ENCODE assay signal across 11 cellular contexts in genomic region chr6:17957488-17957887, GRCh38. TPM values are rescaled to one million over a fixed set of nuclear protein-coding genes. Genes with fewer than 3 reads are reported as not detected.
DNase-seq lines count a peak whose midpoint lies in the region; ATAC-seq, FAIRE-seq and TF ChIP-seq lines count a peak whose summit lies in the region.
"Had no signal": no experiment of that assay in that cellular context is flagged by ENCODE, and none has a peak within 500 bp of the region (broad histone marks: within the 10 kb centered on the region; RNA-seq: fewer than 3 reads in every experiment).

No MANE protein-coding gene starts in this region.

- POLR2A ChIA-PET in naive thymus-derived CD8-positive, alpha-beta T cell (lab: Charles Lee), result no interaction called here

- peak overlapping the region; percentile 9 to 69 (median 22) for H3K4me3 Mint-ChIP-seq in immature natural killer cell
- H3K4me3 Mint-ChIP-seq in naive thymus-derived CD8-positive, alpha-beta T cell, result no peak overlapping the region
- H3K4me3 Mint-ChIP-seq: activated T-helper 1 cell treated with anti-CD3 and anti-CD28 coated beads, Interleukin-12 subunit alpha, Interleukin-12 subunit beta, Interleukin-2, Interleukin-4 antibody, amounts not matched to agents 30 ng/mL and 10 ng/mL and 1 ng/mL, durations not matched to agents 14 hours and 24 hours and 36 hours; CD8-positive, alpha-beta memory T cell had no signal

- peaks cover 0 to 2% (median 0%) of the 10 kb centered on the region in 3 donors for H3K27me3 Mint-ChIP-seq in immature natural killer cell (ENCODE audit: low read depth in 3 of 3)
- H3K27me3 Mint-ChIP-seq in naive thymus-derived CD8-positive, alpha-beta T cell, result peaks cover 7 to 35% (median 14%) of the 10 kb centered on the region in 5 donors

- H3K36me3 Mint-ChIP-seq in immature natural killer cell, result no peaks in the 10 kb centered on the region
- H3K36me3 Mint-ChIP-seq in naive thymus-derived CD8-positive, alpha-beta T cell, result no peaks in the 10 kb centered on the region

- no peak for TF ChIP-seq POLR2A in GM12892 (IDR thresholded peaks at IDR 0.05; ENCODE audit: low read depth, low read length)

- DNase-seq in GM12892 (ENCODE audit: insufficient read length) (no peak), M059J (ENCODE audit: low read depth) (peak; percentile 39), immature natural killer cell (peak; percentile 46 to 55 (median 48)), cortex of kidney (lab: John Stamatoyannopoulos, UW) (no peak)
- DNase-seq in activated effector memory CD4-positive, alpha-beta T cell treated with anti-CD3 and anti-CD28 coated beads, Interleukin-2, amount 50 U/mL, for 16 hours, result no peak
- DNase-seq in naive thymus-derived CD8-positive, alpha-beta T cell, result no peak
- DNase-seq: CD8-positive, alpha-beta memory T cell; NCI-H2171 treated with DMSO at 0.1 percent for 48 hours had no signal

- H3K4me1 Mint-ChIP-seq in immature natural killer cell, result peaks cover 37 to 41% of the 10 kb centered on the region in 2 donors
- peaks cover 0 to 9% (median under 1%) of the 10 kb centered on the region in 4 donors for H3K4me1 Mint-ChIP-seq in naive thymus-derived CD8-positive, alpha-beta T cell
- H3K4me1 Mint-ChIP-seq: CD8-positive, alpha-beta memory T cell had no signal

- peak overlapping the region; percentile 86 to 97 (median 90) for H3K27ac Mint-ChIP-seq in immature natural killer cell
- H3K27ac Mint-ChIP-seq in naive thymus-derived CD8-positive, alpha-beta T cell, result no peak overlapping the region
- H3K27ac Mint-ChIP-seq: activated T-helper 1 cell treated with anti-CD3 and anti-CD28 coated beads, Interleukin-12 subunit alpha, Interleukin-12 subunit beta, Interleukin-2, Interleukin-4 antibody, amounts not matched to agents 30 ng/mL and 10 ng/mL and 1 ng/mL, durations not matched to agents 14 hours and 24 hours and 36 hours; CD8-positive, alpha-beta memory T cell had no signal

- H3K9me3 Mint-ChIP-seq in immature natural killer cell, result no peaks in the 10 kb centered on the region
- H3K9me3 Mint-ChIP-seq in naive thymus-derived CD8-positive, alpha-beta T cell, result no peaks in the 10 kb centered on the region
- H3K9me3 Mint-ChIP-seq: activated T-helper 1 cell treated with anti-CD3 and anti-CD28 coated beads, Interleukin-12 subunit alpha, Interleukin-12 subunit beta, Interleukin-2, Interleukin-4 antibody, amounts not matched to agents 30 ng/mL and 10 ng/mL and 1 ng/mL, durations not matched to agents 14 hours and 24 hours and 36 hours had no signal

- FAIRE-seq in GM12892 (lab: Jason Lieb, UNC), result peak; percentile 60

- ATAC-seq in GM21723 (IDR thresholded peaks at IDR 0.05; ENCODE audit: unreplicated experiment), result peak; percentile 68
- ATAC-seq in GM19467 (IDR thresholded peaks at IDR 0.05; ENCODE audit: unreplicated experiment), result no peak
- no peak for ATAC-seq in naive thymus-derived CD8-positive, alpha-beta T cell

RNA-seq across cellular contexts. Expression of gene KIF13A, which starts 29.9 kb away (rescaled TPM):
- polyA plus RNA-seq in GM12892 (2012; ENCODE audit: missing spikeins), result 1.5 TPM
- 27.2 and 60.1 TPM in 2 replicates for total RNA-seq in M059J (2014; rRNA removed; shearing (Covaris generic))
- 1 to 10 TPM in 1 of 3 donors, under 1 TPM in 2; 0.50 to 1.1 (median 0.92) TPM for polyA plus RNA-seq in immature natural killer cell
- total RNA-seq in naive thymus-derived CD8-positive, alpha-beta T cell, result under 1 TPM; 0.49 to 0.81 TPM
- not detected for polyA plus RNA-seq in naive thymus-derived CD8-positive, alpha-beta T cell
- total RNA-seq: activated T-helper 1 cell treated with anti-CD3 and anti-CD28 coated beads, Interleukin-12 subunit alpha, Interleukin-12 subunit beta, Interleukin-2, Interleukin-4 antibody, amounts not matched to agents 30 ng/mL and 10 ng/mL and 1 ng/mL, durations not matched to agents 14 hours and 24 hours and 36 hours had no signal

Comparison
In these comparisons a context has a peak if more than half of its experiments do, and no peak if none do; other contexts are left out.
1. DNase-seq: peak in M059J (single experiment) and immature natural killer cell (3 of 3); none in GM12892 (single experiment), cortex of kidney (single experiment), activated effector memory CD4-positive, alpha-beta T cell treated with anti-CD3 and anti-CD28 coated beads, Interleukin-2, amount 50 U/mL, for 16 hours (single experiment) and naive thymus-derived CD8-positive, alpha-beta T cell (0 of 10).
2. H3K27ac Mint-ChIP-seq: peak in immature natural killer cell (6 of 6); none in naive thymus-derived CD8-positive, alpha-beta T cell (0 of 10).
3. H3K4me3 Mint-ChIP-seq: peak in immature natural killer cell (5 of 5); none in naive thymus-derived CD8-positive, alpha-beta T cell (0 of 10).
4. RNA of gene KIF13A, which starts 29.9 kb away (total RNA-seq): 27.2 to 60.1 TPM in M059J; 0.49 to 0.81 TPM in naive thymus-derived CD8-positive, alpha-beta T cell; every median in the first group is over 10 times any median in the second.